ENCODE assay signal across 8 cellular contexts in genomic region chr11:28566643-28567042, GRCh38.
A peak's percentile ranks its signal among the peaks of the same experiment; 100 is the strongest.
DNase-seq lines count a peak whose midpoint lies in the region; ATAC-seq, FAIRE-seq and TF ChIP-seq lines count a peak whose summit lies in the region.

No MANE protein-coding gene starts in this region.

- FAIRE-seq in urothelium cell line (lab: Jason Lieb, UNC) (peak; percentile 37), D721Med (lab: Jason Lieb, UNC) (no peak)

- no peak overlapping the region for H3K27ac Mint-ChIP-seq in endothelial cell (ENCODE audit: unreplicated experiment)

- no peaks in the 10 kb centered on the region for H3K4me1 Mint-ChIP-seq in endothelial cell (ENCODE audit: unreplicated experiment)

- no peaks in the 10 kb centered on the region for H3K27me3 Mint-ChIP-seq in endothelial cell (ENCODE audit: unreplicated experiment)

- DNase-seq in AG09309 (ENCODE audit: low read depth): peak; percentile 87
- DNase-seq in NCI-H69 (lab: John Stamatoyannopoulos, UW): peak; percentile 50
- peak; percentile 7 for DNase-seq in endothelial cell (ENCODE audit: low spot score)
- DNase-seq in lung microvascular endothelial cell (ENCODE audit: low read depth in 2 of 2): peak; percentile 45 to 95
- DNase-seq in urothelium cell line (ENCODE audit: low spot score): peak; percentile 75
- no peak for DNase-seq in T-helper 2 cell
- no peak for DNase-seq in D721Med (ENCODE audit: insufficient read length, low spot score)

- H3K4me3 ChIP-seq in AG09309 (ENCODE audit: control insufficient read depth, low read depth, low read length): peak overlapping the region; percentile 0

- H3K4me3 Mint-ChIP-seq in endothelial cell (ENCODE audit: unreplicated experiment): no peak overlapping the region

- ATAC-seq in HG02678 (IDR thresholded peaks at IDR 0.05; ENCODE audit: unreplicated experiment): no peak

- H3K36me3 Mint-ChIP-seq in endothelial cell (ENCODE audit: low read depth, unreplicated experiment): no peaks in the 10 kb centered on the region

- H3K9me3 Mint-ChIP-seq in endothelial cell (ENCODE audit: unreplicated experiment): no peaks in the 10 kb centered on the region

- TF ChIP-seq CTCF in AG09309 (IDR thresholded peaks at IDR 0.05; ENCODE audit: control insufficient read depth, insufficient read depth, low read depth, low read length, missing control alignments): no peak
- TF ChIP-seq CTCF in endothelial cell (IDR thresholded peaks at IDR 0.05; ENCODE audit: unreplicated experiment): no peak
- no peak for TF ChIP-seq CTCF in D721Med (IDR thresholded peaks at IDR 0.05; ENCODE audit: insufficient read depth, missing control alignments)

Comparison
In these comparisons a context has a peak if more than half of its experiments do, and no peak if none do; other contexts are left out.
1. DNase-seq: peak in AG09309 (single experiment), NCI-H69 (single experiment), endothelial cell (single experiment), lung microvascular endothelial cell (2 of 2) and urothelium cell line (single experiment); none in T-helper 2 cell (0 of 5) and D721Med (single experiment).